In the genomic region with DNA sequence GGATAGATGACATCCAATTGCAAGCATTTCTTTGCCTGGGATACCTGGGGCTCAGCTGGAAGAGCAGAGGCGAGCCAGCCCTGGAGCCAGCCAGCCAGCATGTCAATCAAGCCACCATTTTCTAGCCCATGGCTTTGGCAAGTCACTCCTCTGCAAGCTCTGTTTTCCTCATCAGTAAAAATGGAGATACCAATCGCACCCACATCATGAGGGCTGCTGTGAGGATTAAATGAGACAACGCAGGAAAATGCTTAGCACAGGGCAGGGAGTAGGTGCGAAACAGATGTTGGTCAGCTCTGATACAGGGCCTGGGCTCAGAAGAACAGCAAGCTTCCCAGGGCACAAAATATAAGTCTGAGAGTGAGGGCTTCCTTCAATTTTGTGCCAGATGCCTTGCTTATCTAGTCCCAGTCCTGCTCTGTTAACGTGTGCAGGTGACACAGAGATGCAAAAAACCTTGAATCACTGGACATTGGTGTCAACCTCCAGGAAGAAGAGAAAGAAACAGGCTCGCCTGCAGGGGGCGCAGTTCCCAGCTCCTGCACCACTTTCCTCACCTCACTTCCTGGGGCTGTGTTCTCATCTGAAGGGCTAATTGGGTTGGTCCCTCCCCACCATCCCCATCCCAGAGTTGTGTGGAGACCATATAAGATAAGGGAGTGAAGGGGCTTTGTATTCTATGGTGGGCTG, we compare ENCODE assay signal across 15 cellular contexts.
A peak's percentile ranks its signal among the peaks of the same experiment; 100 is the strongest.
DNase-seq lines count a peak whose midpoint lies in the region; ATAC-seq and TF ChIP-seq lines count a peak whose summit lies in the region.
"Had no signal": no experiment of that assay in that cellular context is flagged by ENCODE, and none has a peak within 500 bp of the region (broad histone marks: within the 10 kb centered on the region; RNA-seq: fewer than 3 reads in every experiment).

No MANE protein-coding gene starts in this region.

- 56 to 66% methylated on average over 7 of the region's 7 CpGs for WGBS in GM23248 (ENCODE audit: low coverage in 1 of 2, low lambda C conversion rate in 2 of 2, missing lambda C conversion rate in 2 of 2), 2 experiments

- no peak overlapping the region for H3K27ac Mint-ChIP-seq in activated T-helper 17 cell treated with anti-CD3 and anti-CD28 coated beads, Interleukin-2, amount 50 U/mL, for 72 hours
- H3K27ac Mint-ChIP-seq: activated B cell treated with CpG ODN at 0.5 μM for 24 hours; CD4-positive, CD25-positive, alpha-beta regulatory T cell; immature natural killer cell had no signal

- H3K4me3 ChIP-seq in DOHH2 (ENCODE audit: low read length) (no peak overlapping the region), fibroblast of pulmonary artery (replicated peaks; ENCODE audit: low read depth, low read length) (no peak overlapping the region), GM23248 (no peak overlapping the region)
- H3K4me3 ChIP-seq: esophagus squamous epithelium had no signal

- ATAC-seq in activated T-helper 17 cell treated with anti-CD3 and anti-CD28 coated beads, Interleukin-2, amount 50 U/mL, for 72 hours (replicated peaks): no peak
- ATAC-seq in GM19328 (IDR thresholded peaks at IDR 0.05; ENCODE audit: unreplicated experiment): no peak
- ATAC-seq: Right ventricle myocardium inferior had no signal

- H3K36me3 ChIP-seq in DOHH2 (ENCODE audit: control insufficient read depth, low read length): no peaks in the 10 kb centered on the region
- H3K36me3 ChIP-seq in GM23248 (ENCODE audit: low read depth): no peaks in the 10 kb centered on the region
- H3K36me3 ChIP-seq: esophagus squamous epithelium had no signal

- H3K4me2 ChIP-seq in DOHH2 (ENCODE audit: low read length): no peak overlapping the region
- no peak overlapping the region for H3K4me2 ChIP-seq in GM23248 (ENCODE audit: unreplicated experiment)

- H2AFZ ChIP-seq in GM23248: no peak overlapping the region

- H3K27me3 ChIP-seq in DOHH2 (ENCODE audit: control insufficient read depth, low read length) (peaks cover 2% of the 10 kb centered on the region; the same call in 1 of the 2 replicates), GM23248 (replicated peaks; ENCODE audit: insufficient read depth) (no peaks in the 10 kb centered on the region)
- H3K27me3 ChIP-seq: esophagus squamous epithelium had no signal

- H3K27ac ChIP-seq in 22Rv1 (no peak overlapping the region), DOHH2 (ENCODE audit: low read depth, low read length) (no peak overlapping the region), GM23248 (no peak overlapping the region)
- H3K27ac ChIP-seq: esophagus squamous epithelium had no signal

- in situ Hi-C loops in GM23248 (cut with MboI): no loop called here

- DNase-seq in OCI-M1 (lab: John Stamatoyannopoulos, UW): peak; percentile 14
- DNase-seq in fibroblast of pulmonary artery (ENCODE audit: low read depth): no peak
- DNase-seq in GM23248: no peak
- no peak for DNase-seq in kidney tubule cell (ENCODE audit: low spot score)
- DNase-seq: activated B cell treated with CpG ODN at 0.5 μM for 24 hours; CD4-positive, CD25-positive, alpha-beta regulatory T cell; central memory CD4-positive, alpha-beta T cell; esophagus squamous epithelium; immature natural killer cell; NCI-H345 had no signal

- H3K79me2 ChIP-seq in DOHH2 (ENCODE audit: control insufficient read depth, low read length): no peaks in the 10 kb centered on the region
- H3K79me2 ChIP-seq in GM23248 (ENCODE audit: insufficient read depth): no peaks in the 10 kb centered on the region

- no peaks in the 10 kb centered on the region for H3K36me3 Mint-ChIP-seq in activated T-helper 17 cell treated with anti-CD3 and anti-CD28 coated beads, Interleukin-2, amount 50 U/mL, for 72 hours (ENCODE audit: low read depth)
- H3K36me3 Mint-ChIP-seq: CD4-positive, CD25-positive, alpha-beta regulatory T cell; immature natural killer cell had no signal

- H3K4me1 Mint-ChIP-seq in activated T-helper 17 cell treated with anti-CD3 and anti-CD28 coated beads, Interleukin-2, amount 50 U/mL, for 72 hours: peaks cover 8% of the 10 kb centered on the region

- no peaks in the 10 kb centered on the region; the same call in 1 of the 2 replicates for H3K9me3 ChIP-seq in DOHH2 (ENCODE audit: control insufficient read depth, insufficient read depth, low read length)
- no peaks in the 10 kb centered on the region for H3K9me3 ChIP-seq in GM23248 (ENCODE audit: low read depth)
- H3K9me3 ChIP-seq: esophagus squamous epithelium had no signal

- H3K9me3 Mint-ChIP-seq in activated T-helper 17 cell treated with anti-CD3 and anti-CD28 coated beads, Interleukin-2, amount 50 U/mL, for 72 hours: no peaks in the 10 kb centered on the region
- H3K9me3 Mint-ChIP-seq: activated B cell treated with CpG ODN at 0.5 μM for 24 hours, immature natural killer cell had no signal

- H3K4me1 ChIP-seq in DOHH2 (ENCODE audit: control insufficient read depth, low read length) (no peaks in the 10 kb centered on the region), GM23248 (ENCODE audit: insufficient read depth) (no peaks in the 10 kb centered on the region)

- TF ChIP-seq CTCF in 22Rv1 (IDR thresholded peaks at IDR 0.05) (peak; percentile 59), DOHH2 (IDR thresholded peaks at IDR 0.05; ENCODE audit: low read depth, low read length, poor library complexity, severe bottlenecking) (peak; percentile 76), fibroblast of pulmonary artery (IDR thresholded peaks at IDR 0.05; ENCODE audit: low read length, missing control alignments) (peak; percentile 22)

- H3K4me3 Mint-ChIP-seq in activated T-helper 17 cell treated with anti-CD3 and anti-CD28 coated beads, Interleukin-2, amount 50 U/mL, for 72 hours: no peak overlapping the region
- H3K4me3 Mint-ChIP-seq: activated B cell treated with CpG ODN at 0.5 μM for 24 hours; CD4-positive, CD25-positive, alpha-beta regulatory T cell; immature natural killer cell had no signal

- no peaks in the 10 kb centered on the region for H3K27me3 Mint-ChIP-seq in activated T-helper 17 cell treated with anti-CD3 and anti-CD28 coated beads, Interleukin-2, amount 50 U/mL, for 72 hours

- H3K9me2 ChIP-seq in DOHH2 (replicated peaks; ENCODE audit: control insufficient read depth, low read length) (no peaks in the 10 kb centered on the region), GM23248 (ENCODE audit: insufficient read depth) (no peaks in the 10 kb centered on the region)

- H3K9ac ChIP-seq in GM23248: no peak overlapping the region

- H3F3A ChIP-seq in DOHH2 (ENCODE audit: control insufficient read depth, insufficient read depth): no peaks in the 10 kb centered on the region
- no peaks in the 10 kb centered on the region for H3F3A ChIP-seq in GM23248 (ENCODE audit: insufficient read depth)

- no peaks in the 10 kb centered on the region for H4K20me1 ChIP-seq in DOHH2 (ENCODE audit: control insufficient read depth, insufficient read depth, low read depth, low read length)
- no peaks in the 10 kb centered on the region for H4K20me1 ChIP-seq in GM23248 (ENCODE audit: insufficient read depth)

Comparison
In these comparisons a context has a peak if more than half of its experiments do, and no peak if none do; other contexts are left out.
1. CTCF ChIP-seq: peak in every context shown above with its lines; median percentile 76 in DOHH2; 59 in 22Rv1; 22 in fibroblast of pulmonary artery.